ENCODE assay signal across 6 cellular contexts in the genomic region with DNA sequence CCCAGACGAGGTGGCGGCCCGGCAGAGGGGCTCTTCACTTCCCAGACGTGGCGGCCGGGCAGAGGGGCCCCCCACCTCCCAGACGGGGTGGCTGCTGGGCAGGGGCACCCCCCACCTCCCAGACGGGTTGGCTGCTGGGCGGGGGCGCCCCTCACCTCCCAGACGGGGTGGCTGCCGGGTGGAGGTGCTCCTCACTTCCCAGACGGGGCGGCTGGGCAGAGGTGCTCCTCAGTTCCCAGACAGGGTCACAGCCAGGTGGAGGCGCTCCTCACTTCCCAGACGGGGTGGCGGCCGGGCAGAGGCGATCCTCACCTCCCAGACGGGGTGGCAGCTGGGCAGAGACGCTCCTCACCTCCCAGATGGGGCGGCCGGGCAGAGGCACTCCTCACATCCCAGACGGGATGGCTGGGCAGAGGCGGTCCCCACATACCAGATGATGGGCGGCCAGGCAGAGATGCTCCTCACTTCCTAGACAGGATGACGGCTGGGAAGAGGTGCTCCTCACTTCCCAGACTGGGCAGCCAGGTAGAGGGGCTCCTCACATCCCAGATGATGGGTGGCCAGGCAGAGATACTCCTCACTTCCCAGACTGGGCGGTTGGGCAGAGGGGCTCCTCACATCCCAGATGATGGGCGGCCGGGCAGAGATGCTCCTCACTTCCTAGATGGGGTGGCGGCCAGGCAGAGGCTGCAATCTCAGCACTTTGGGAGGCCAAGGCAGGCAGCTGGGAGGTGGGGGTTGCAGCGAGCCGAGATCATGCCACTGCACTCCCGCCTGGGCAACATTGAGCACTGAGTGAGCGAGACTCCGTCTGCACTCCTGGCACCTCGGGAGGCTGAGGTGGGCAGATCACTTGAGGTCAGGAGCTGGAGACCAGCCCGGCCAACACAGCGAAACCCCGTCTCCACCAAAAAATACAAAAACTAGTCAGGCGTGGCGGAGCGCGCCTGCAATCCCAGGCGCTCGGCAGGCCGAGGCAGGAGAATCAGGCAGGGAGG.
DNase-seq lines count a peak whose midpoint lies in the region; ATAC-seq, FAIRE-seq and TF ChIP-seq lines count a peak whose summit lies in the region.
"Not testable (repeated sequence)": the region's sequence is repeated elsewhere in the genome, so short reads cannot be mapped to it uniquely, and the experiment has no call there.

No MANE protein-coding gene starts in this region.

- H3K4me3 ChIP-seq in WERI-Rb-1 (ENCODE audit: low read depth, low read length); kidney (ENCODE audit: low read length in 2 of 2); mucosa of descending colon; aorta (ENCODE audit: low read length in 2 of 2): not testable (repeated sequence)

- H3K4me1 ChIP-seq in kidney (ENCODE audit: control insufficient read depth in 1 of 2, insufficient read depth in 1 of 2, low read depth in 1 of 2, low read length in 2 of 2); mucosa of descending colon (ENCODE audit: low read depth); aorta (ENCODE audit: control insufficient read depth in 1 of 2, insufficient read depth in 2 of 2, low read length in 2 of 2): not testable (repeated sequence)

- H3K9me3 ChIP-seq in WERI-Rb-1 (ENCODE audit: severe bottlenecking) (peaks cover 26% of the 10 kb centered on the region), mucosa of descending colon (peaks cover 64% of the 10 kb centered on the region)
- not testable (repeated sequence) for H3K9me3 ChIP-seq in kidney (ENCODE audit: control insufficient read depth in 1 of 2, low read length in 2 of 2); aorta (ENCODE audit: control insufficient read depth, low read length)

- not testable (repeated sequence) for H3K36me3 ChIP-seq in WERI-Rb-1; kidney (ENCODE audit: control insufficient read depth in 1 of 2, insufficient read depth in 2 of 2, low read length in 2 of 2); mucosa of descending colon (ENCODE audit: low read depth); aorta (ENCODE audit: control insufficient read depth in 1 of 2, insufficient read depth in 2 of 2, low read length in 1 of 2)

- H3K27me3 ChIP-seq in WERI-Rb-1 (ENCODE audit: insufficient read depth, low read depth, severe bottlenecking); aorta (ENCODE audit: control insufficient read depth in 1 of 2, insufficient read depth in 2 of 2, low read length in 1 of 2): not testable (repeated sequence)

- H3K9ac ChIP-seq in kidney (ENCODE audit: low read length in 2 of 2) = not testable (repeated sequence)

- not testable (repeated sequence) for TF ChIP-seq CTCF in WERI-Rb-1 (IDR thresholded peaks at IDR 0.05; ENCODE audit: low read depth, low read length); kidney (IDR thresholded peaks at IDR 0.05; ENCODE audit: borderline replicate concordance, extremely low read depth, insufficient read depth); mucosa of descending colon (IDR thresholded peaks at IDR 0.05)

- intact Hi-C loops in left ventricle myocardium superior (cut with micrococcal nuclease); kidney (cut with DNase I); mucosa of descending colon (cut with DNase I, micrococcal nuclease); posterior vena cava (cut with DNase I); aorta (cut with DNase I): not testable (repeated sequence)

- not testable (repeated sequence) for FAIRE-seq in kidney (lab: Jason Lieb, UNC)

- DNase-seq in WERI-Rb-1 = peak; percentile 6
- DNase-seq in left ventricle myocardium superior = peak; percentile 16
- DNase-seq in kidney = peak; percentile 69
- peak in 2 of 3 donors; percentile 13 to 38 for DNase-seq in mucosa of descending colon
- DNase-seq in posterior vena cava (ENCODE audit: low spot score) = peak; percentile 63
- DNase-seq in aorta = peak; percentile 42 to 67

- WGBS in aorta, 2 donors = 91 to 93% methylated on average over 42 to 47 of the region's 47 CpGs

- H3K27ac ChIP-seq in WERI-Rb-1; kidney (ENCODE audit: low read depth in 2 of 2, low read length in 2 of 2); aorta (ENCODE audit: low read depth in 1 of 2, low read length in 2 of 2): not testable (repeated sequence)

- not testable (repeated sequence) for ATAC-seq in left ventricle myocardium superior; mucosa of descending colon; aorta (ENCODE audit: low FRiP score)

Comparison
In these comparisons a context has a peak if more than half of its experiments do, and no peak if none do; other contexts are left out.
1. DNase-seq: peak in every context shown above with its lines; median percentile 69 in kidney; 63 in posterior vena cava; 54 in aorta; 26 in mucosa of descending colon; 16 in left ventricle myocardium superior; 6 in WERI-Rb-1.